In the genomic region with DNA sequence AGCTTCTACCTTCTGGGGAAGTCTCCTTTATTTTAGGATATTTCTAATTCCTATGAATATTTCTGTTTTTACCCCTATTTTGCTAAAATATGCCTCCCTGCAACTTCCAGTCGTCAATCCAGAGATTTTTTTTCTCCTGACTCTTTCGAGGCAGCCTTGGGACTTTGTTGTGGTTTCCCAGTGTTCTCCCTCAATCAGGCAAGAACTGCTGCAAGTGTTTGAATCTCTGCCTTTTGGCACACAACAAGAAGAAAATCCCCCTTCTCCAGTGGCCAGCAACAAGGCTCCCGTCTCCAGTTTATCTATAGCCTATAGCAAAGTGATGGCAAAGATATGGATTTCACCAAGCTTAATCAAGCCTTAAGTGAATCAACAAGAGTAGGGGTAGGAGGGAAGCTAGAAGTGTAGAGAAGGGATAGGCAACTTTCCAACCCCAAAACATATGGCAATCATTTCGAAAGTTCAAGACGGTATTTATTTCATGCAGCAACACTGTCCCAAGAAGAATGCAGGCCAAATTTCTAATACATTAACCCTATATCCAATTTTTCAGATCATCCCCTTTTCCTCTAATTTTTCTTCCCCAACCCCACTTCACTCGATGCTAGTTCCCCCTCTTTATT, we compare ENCODE assay signal across 25 cellular contexts. TPM values are rescaled to one million over a fixed set of nuclear protein-coding genes. Genes with fewer than 3 reads are reported as not detected.
A peak's percentile ranks its signal among the peaks of the same experiment; 100 is the strongest.
DNase-seq lines count a peak whose midpoint lies in the region; ATAC-seq, FAIRE-seq and TF ChIP-seq lines count a peak whose summit lies in the region.
"Had no signal": no experiment of that assay in that cellular context is flagged by ENCODE, and none has a peak within 500 bp of the region (broad histone marks: within the 10 kb centered on the region; RNA-seq: fewer than 3 reads in every experiment).

No MANE protein-coding gene starts in this region.

- no peak overlapping the region for H3K9ac ChIP-seq in GM23248

- no peak for TF ChIP-seq RAD21 in A549 (conservative IDR thresholded peaks at IDR 0.05 in 1 of 2, IDR thresholded peaks at IDR 0.05 in 1 of 2)

- no peaks in the 10 kb centered on the region for H3K36me3 Mint-ChIP-seq in Caco-2 (ENCODE audit: insufficient read depth, unreplicated experiment)
- H3K36me3 Mint-ChIP-seq: activated naive CD8-positive, alpha-beta T cell; CD8-positive, alpha-beta memory T cell; mesothelial cell of epicardium had no signal

- no peaks in the 10 kb centered on the region for H3K79me2 ChIP-seq in GM23248 (ENCODE audit: insufficient read depth)

- no peak for TF ChIP-seq POLR2A in A549 (IDR thresholded peaks at IDR 0.05; ENCODE audit: low read length)

- FAIRE-seq in A549 (lab: Jason Lieb, UNC) = no peak
- FAIRE-seq in pancreas (lab: Jason Lieb, UNC) = no peak
- FAIRE-seq: A204.1, GM19239, K562 had no signal

- no peaks in the 10 kb centered on the region for H3K27me3 Mint-ChIP-seq in Caco-2 (ENCODE audit: insufficient read depth, unreplicated experiment)
- H3K27me3 Mint-ChIP-seq: activated B cell treated with CpG ODN at 0.5 μM for 24 hours; activated CD8-positive, alpha-beta T cell treated with anti-CD3 and anti-CD28 coated beads for 36 hours; activated naive CD8-positive, alpha-beta T cell; CD8-positive, alpha-beta memory T cell had no signal

- H2AFZ ChIP-seq in GM23248 = no peak overlapping the region
- H2AFZ ChIP-seq: PC-9 had no signal

- ATAC-seq in A549 (no peak), pancreas (no peak)
- ATAC-seq: activated CD8-positive, alpha-beta T cell treated with anti-CD3 and anti-CD28 coated beads for 36 hours; activated T-cell treated with anti-CD3 and anti-CD28 coated beads, Interleukin-2, amount 50 U/mL, for 72 hours; K562 had no signal

- no peaks in the 10 kb centered on the region for H3K9me3 ChIP-seq in A549
- no peaks in the 10 kb centered on the region for H3K9me3 ChIP-seq in GM23248 (ENCODE audit: low read depth)
- H3K9me3 ChIP-seq in pancreas = no peaks in the 10 kb centered on the region
- no peaks in the 10 kb centered on the region for H3K9me3 ChIP-seq in Caco-2
- H3K9me3 ChIP-seq: esophagus muscularis mucosa, SJSA1, thyroid gland had no signal

- H3K4me3 ChIP-seq in A549 (no peak overlapping the region), GM23248 (no peak overlapping the region; the same call in 1 of the 2 replicates), brain microvascular endothelial cell (ENCODE audit: low read depth, low read length) (no peak overlapping the region), pancreas (no peak overlapping the region), Caco-2 (ENCODE audit: low read depth, low read length) (no peak overlapping the region)
- H3K4me3 ChIP-seq: esophagus muscularis mucosa, K562, PC-9, SJSA1, thyroid gland had no signal

- no peaks in the 10 kb centered on the region for H3K4me1 Mint-ChIP-seq in Caco-2 (ENCODE audit: low read depth, unreplicated experiment)
- H3K4me1 Mint-ChIP-seq: activated B cell treated with CpG ODN at 0.5 μM for 24 hours; CD8-positive, alpha-beta memory T cell had no signal

- 0 out of 2 replicates have a peak, but pooled peaks cover 3% of the 10 kb centered on the region for H3F3A ChIP-seq in GM23248 (ENCODE audit: insufficient read depth)

- H3K4me3 Mint-ChIP-seq in Caco-2 (ENCODE audit: unreplicated experiment) = no peak overlapping the region
- H3K4me3 Mint-ChIP-seq: activated B cell treated with CpG ODN at 0.5 μM for 24 hours; activated CD8-positive, alpha-beta T cell treated with anti-CD3 and anti-CD28 coated beads for 36 hours; activated naive CD8-positive, alpha-beta T cell; activated T-cell treated with anti-CD3 and anti-CD28 coated beads, Interleukin-2, amount 50 U/mL, for 72 hours; CD8-positive, alpha-beta memory T cell; mesothelial cell of epicardium; T-helper 2 cell treated with Interferon-gamma antibody and Interleukin-4, amounts not matched to agents 5 μg/mL and 100 μg/mL, for 36 hours had no signal

- no peaks in the 10 kb centered on the region for H3K9me3 Mint-ChIP-seq in Caco-2 (ENCODE audit: unreplicated experiment)

- no TSS peak for BruUV-seq in Caco-2 (replicated peaks; lab: Mats Ljungman, UMichigan)

- 72% methylated on average over 6 of the region's 6 CpGs for WGBS in A549 (ENCODE audit: missing lambda C conversion rate)
- WGBS in GM23248 (ENCODE audit: low coverage in 1 of 2, low lambda C conversion rate in 2 of 2, missing lambda C conversion rate in 2 of 2), 2 experiments = 19 to 22% methylated on average over 6 of the region's 6 CpGs
- WGBS in pancreas, 2 donors = 43 to 52% methylated on average over 6 of the region's 6 CpGs

- H3K36me3 ChIP-seq in GM23248 (ENCODE audit: low read depth) (no peaks in the 10 kb centered on the region), brain microvascular endothelial cell (replicated peaks) (no peaks in the 10 kb centered on the region), pancreas (no peaks in the 10 kb centered on the region), Caco-2 (ENCODE audit: control insufficient read depth, insufficient read depth, low read length) (no peaks in the 10 kb centered on the region)
- H3K36me3 ChIP-seq: esophagus muscularis mucosa, SJSA1, thyroid gland had no signal

- H3K27ac ChIP-seq in A549 (peak overlapping the region; percentile 25 to 59; a peak in 4 of 6 replicates), GM23248 (no peak overlapping the region), brain microvascular endothelial cell (no peak overlapping the region), pancreas (no peak overlapping the region)
- H3K27ac ChIP-seq: esophagus muscularis mucosa, PC-9, SJSA1, thyroid gland had no signal

- H3K27ac Mint-ChIP-seq in Caco-2 (ENCODE audit: unreplicated experiment) = no peak overlapping the region
- H3K27ac Mint-ChIP-seq: activated B cell treated with CpG ODN at 0.5 μM for 24 hours; activated CD8-positive, alpha-beta T cell treated with anti-CD3 and anti-CD28 coated beads for 36 hours; activated naive CD8-positive, alpha-beta T cell; activated T-cell treated with anti-CD3 and anti-CD28 coated beads, Interleukin-2, amount 50 U/mL, for 72 hours; CD8-positive, alpha-beta memory T cell; mesothelial cell of epicardium; T-helper 2 cell treated with Interferon-gamma antibody and Interleukin-4, amounts not matched to agents 5 μg/mL and 100 μg/mL, for 36 hours had no signal

- DNase-seq in A549 (ENCODE audit: low read depth in 1 of 2, low spot score in 1 of 2) = no peak
- peak; percentile 51 for DNase-seq in GM23248
- DNase-seq in brain microvascular endothelial cell = peak; percentile 37
- DNase-seq in hepatic stellate cell (ENCODE audit: low spot score) = peak; percentile 2
- no peak for DNase-seq in pancreas
- no peak for DNase-seq in Caco-2
- DNase-seq in kidney tubule cell (ENCODE audit: low spot score) = no peak
- DNase-seq in mesenteric fat pad (ENCODE audit: low spot score) = no peak
- DNase-seq: activated B cell treated with CpG ODN at 0.5 μM for 24 hours; activated CD8-positive, alpha-beta T cell treated with anti-CD3 and anti-CD28 coated beads for 36 hours; activated T-cell treated with anti-CD3 and anti-CD28 coated beads, Interleukin-2, amount 50 U/mL, for 72 hours; caudate nucleus; CD8-positive, alpha-beta memory T cell; HCEC 1CT; PC-9; stimulated activated CD4-positive, alpha-beta T cell treated with anti-CD3 and anti-CD28 coated beads, Interleukin-12 subunit alpha, Interleukin-12 subunit beta, amount 100 ng/mL, for 4 hours; thyroid gland had no signal

- TF ChIP-seq EP300 in A549 (IDR thresholded peaks at IDR 0.05) = no peak

- in situ Hi-C loops in GM23248 (cut with MboI) = no loop called here
- in situ Hi-C loops in brain microvascular endothelial cell (cut with HindIII; ENCODE audit: low pct_ligation_motif_present, low sequenced_read_pairs) = no loop called here

- H3K9me2 ChIP-seq in GM23248 (ENCODE audit: insufficient read depth) = no peaks in the 10 kb centered on the region

- CTCF ChIA-PET in A549 (lab: Yijun Ruan, JAX) (no interaction called here), Caco-2 (lab: Charles Lee) (no interaction called here)

- H3K27me3 ChIP-seq in GM23248 (replicated peaks; ENCODE audit: insufficient read depth) (no peaks in the 10 kb centered on the region), brain microvascular endothelial cell (replicated peaks) (no peaks in the 10 kb centered on the region), pancreas (no peaks in the 10 kb centered on the region), Caco-2 (replicated peaks; ENCODE audit: control insufficient read depth, insufficient read depth, low read length) (no peaks in the 10 kb centered on the region)
- H3K27me3 ChIP-seq: esophagus muscularis mucosa, SJSA1, thyroid gland had no signal

- TF ChIP-seq CTCF in A549 (IDR thresholded peaks at IDR 0.05) = no peak
- no peak for TF ChIP-seq CTCF in brain microvascular endothelial cell (IDR thresholded peaks at IDR 0.05; ENCODE audit: low read depth, low read length, missing control alignments)
- TF ChIP-seq CTCF in pancreas (IDR thresholded peaks at IDR 0.05) = no peak
- no peak for TF ChIP-seq CTCF in Caco-2 (IDR thresholded peaks at IDR 0.05; ENCODE audit: insufficient read depth in 1 of 2, low read depth in 1 of 2, low read length in 1 of 2, severe bottlenecking in 1 of 2, unreplicated experiment in 1 of 2)

- intact Hi-C loops in pancreas (cut with DNase I) = no loop called here
- intact Hi-C loops in Caco-2 (cut with micrococcal nuclease; ENCODE audit: unreplicated experiment) = no loop called here

- POLR2A ChIA-PET in A549 (lab: Yijun Ruan, JAX) (no interaction called here), Caco-2 (lab: Charles Lee) (no interaction called here)

- H4K20me1 ChIP-seq in GM23248 (ENCODE audit: insufficient read depth) = no peaks in the 10 kb centered on the region

- H3K4me2 ChIP-seq in A549 = no peak overlapping the region
- H3K4me2 ChIP-seq in GM23248 (ENCODE audit: unreplicated experiment) = peak overlapping the region; percentile 37
- H3K4me2 ChIP-seq: PC-9 had no signal

- H3K4me1 ChIP-seq in A549 (peaks cover 13% of the 10 kb centered on the region), GM23248 (ENCODE audit: insufficient read depth) (peaks cover 10% of the 10 kb centered on the region), pancreas (no peaks in the 10 kb centered on the region), Caco-2 (no peaks in the 10 kb centered on the region)
- H3K4me1 ChIP-seq: esophagus muscularis mucosa, thyroid gland had no signal

TF ChIP-seq in A549, 52 proteins besides CTCF, POLR2A, EP300 and RAD21 (continues in another document):
- TF ChIP-seq BHLHE40 (IDR thresholded peaks at IDR 0.05; ENCODE audit: low read depth, low read length) = no peak
- no peak for TF ChIP-seq ZC3H11A (IDR thresholded peaks at IDR 0.05)
- no peak for TF ChIP-seq JUN (IDR thresholded peaks at IDR 0.05)

RNA-seq across cellular contexts. Expression of a gene that starts 37.7 kb away (rescaled TPM):
- 127 and 156 TPM in 2 replicates for polyA plus RNA-seq in A549 (2011; rRNA removed)
- 14.1 and 18.3 TPM in 2 replicates for polyA plus RNA-seq in A549 (2012; cell fraction: cytosol; rRNA removed)
- polyA plus RNA-seq in A549 (2012; cell fraction: nucleus; rRNA removed) = 35.2 and 39.7 TPM in 2 replicates
- 36.8 to 41.2 TPM (median 40.0 TPM) in 3 replicates for polyA plus RNA-seq in A549 (2017; fragmentation: RNase III; extraction: RNeasy Plus Mini Kit Qiagen cat#74134 plus additional on column Dnase treatment)
- 379 and 415 TPM in 2 replicates for polyA minus RNA-seq in A549 (2011; rRNA and poly(A)+ RNA removed)
- 30.3 and 31.5 TPM in 2 replicates for total RNA-seq in GM23248 (2014; rRNA removed; shearing (Covaris generic))
- polyA plus RNA-seq in GM23248 (2016; fragmentation: Nextera tagmentation; extraction: Ambion mirVana) = 8.2 and 8.7 TPM in 2 replicates
- 1 to 10 TPM in 3 of 6 donors, under 1 TPM in 3; 0.20 to 3.4 (median 1.2) TPM for total RNA-seq in pancreas
- polyA plus RNA-seq in pancreas = under 1 TPM; 0.11 to 0.16 TPM
- not detected in 2 replicates for total RNA-seq in Caco-2 (2022)
- total RNA-seq in mesenteric fat pad = 5.7 TPM
- total RNA-seq: activated B cell treated with CpG ODN at 0.5 μM for 24 hours; activated CD8-positive, alpha-beta T cell treated with anti-CD3 and anti-CD28 coated beads for 36 hours; activated T-cell treated with anti-CD3 and anti-CD28 coated beads, Interleukin-2, amount 50 U/mL, for 72 hours; CD8-positive, alpha-beta memory T cell had no signal
- polyA plus RNA-seq: CD8-positive, alpha-beta memory T cell had no signal

Comparison
In these comparisons a context has a peak if more than half of its experiments do, and no peak if none do; other contexts are left out.
1. DNase-seq: peak in GM23248 (single experiment), brain microvascular endothelial cell (single experiment) and hepatic stellate cell (single experiment); none in A549 (0 of 2), pancreas (0 of 6), Caco-2 (0 of 2), kidney tubule cell (single experiment) and mesenteric fat pad (single experiment).
2. H3K27ac ChIP-seq: peak in A549 (2 of 2); none in GM23248 (single experiment), brain microvascular endothelial cell (single experiment) and pancreas (0 of 4).